ENCODE assay signal across 1 cellular context in genomic region chr17:76714336-76714735, GRCh38.
TF ChIP-seq lines count a peak whose summit lies in the region.

No MANE protein-coding gene starts in this region.

TF ChIP-seq in IMR-90, 13 proteins besides CTCF, POLR2A, EP300 and RAD21:
- TF ChIP-seq, protein P1, sequence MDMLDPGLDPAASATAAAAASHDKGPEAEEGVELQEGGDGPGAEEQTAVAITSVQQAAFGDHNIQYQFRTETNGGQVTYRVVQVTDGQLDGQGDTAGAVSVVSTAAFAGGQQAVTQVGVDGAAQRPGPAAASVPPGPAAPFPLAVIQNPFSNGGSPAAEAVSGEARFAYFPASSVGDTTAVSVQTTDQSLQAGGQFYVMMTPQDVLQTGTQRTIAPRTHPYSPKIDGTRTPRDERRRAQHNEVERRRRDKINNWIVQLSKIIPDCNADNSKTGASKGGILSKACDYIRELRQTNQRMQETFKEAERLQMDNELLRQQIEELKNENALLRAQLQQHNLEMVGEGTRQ (IDR thresholded peaks at IDR 0.05; ENCODE audit: low read depth, low read length): no peak
- no peak for TF ChIP-seq RCOR1 (IDR thresholded peaks at IDR 0.05; ENCODE audit: insufficient replicate concordance, low read length)
- no peak for TF ChIP-seq ELK1 (IDR thresholded peaks at IDR 0.05; ENCODE audit: borderline replicate concordance, low read depth, low read length)
- TF ChIP-seq MAZ (IDR thresholded peaks at IDR 0.05; ENCODE audit: borderline replicate concordance, low read depth, low read length): no peak
- TF ChIP-seq MXI1 (IDR thresholded peaks at IDR 0.05; ENCODE audit: borderline replicate concordance, low read depth, low read length): no peak
- TF ChIP-seq CEBPB (IDR thresholded peaks at IDR 0.05; ENCODE audit: low read depth, low read length): no peak
- TF ChIP-seq FOS (IDR thresholded peaks at IDR 0.05; ENCODE audit: low read depth, low read length): no peak
- no peak for TF ChIP-seq RFX5 (IDR thresholded peaks at IDR 0.05; ENCODE audit: low read depth, low read length)
- no peak for TF ChIP-seq NFE2L2 (IDR thresholded peaks at IDR 0.05; ENCODE audit: low read depth, low read length)
- no peak for TF ChIP-seq SMC3 (IDR thresholded peaks at IDR 0.05; ENCODE audit: low read depth, low read length)
- TF ChIP-seq MAFK (IDR thresholded peaks at IDR 0.05; ENCODE audit: low read depth, low read length): no peak
- TF ChIP-seq CHD1 (IDR thresholded peaks at IDR 0.05; ENCODE audit: low read depth, low read length): no peak
- no peak for TF ChIP-seq BHLHE40 (IDR thresholded peaks at IDR 0.05; ENCODE audit: low read depth, low read length)
